Comparison of ENCODE assay signal across 34 cellular contexts in genomic region chr2:33671198-33671597, GRCh38.
DNase-seq lines count a peak whose midpoint lies in the region; ATAC-seq, FAIRE-seq and TF ChIP-seq lines count a peak whose summit lies in the region.
"Had no signal": no experiment of that assay in that cellular context is flagged by ENCODE, and none has a peak within 500 bp of the region (broad histone marks: within the 10 kb centered on the region; RNA-seq: fewer than 3 reads in every experiment).

No MANE protein-coding gene starts in this region.

- in situ Hi-C loops in HepG2 (cut with HindIII; ENCODE audit: extremely low pct_ligation_motif_present, low pct_unique_long_range_greater_than_20kb), result no loop called here

- H2AK5ac ChIP-seq in mesenchymal stem cell (ENCODE audit: low read length, severe bottlenecking), result no peak overlapping the region

- TF ChIP-seq RAD21 in liver (IDR thresholded peaks at IDR 0.05), result no peak
- no peak for TF ChIP-seq RAD21 in HepG2 (CRISPR knock-in tag; IDR thresholded peaks at IDR 0.05)

- CTCF ChIA-PET in HepG2 (lab: Yijun Ruan, JAX; ENCODE audit: low intra/inter-chr PET ratio, low total read pairs), result no interaction called here

- H3K36me3 ChIP-seq in liver (ENCODE audit: control insufficient read depth in 4 of 4, insufficient read depth in 3 of 4, low read depth in 1 of 4, low read length in 3 of 4) (no peaks in the 10 kb centered on the region), HepG2 (replicated peaks in 1 of 2; ENCODE audit: control insufficient read depth in 1 of 2, insufficient read depth in 2 of 2, low read length in 2 of 2) (no peaks in the 10 kb centered on the region), right lobe of liver (no peaks in the 10 kb centered on the region), mesenchymal stem cell (ENCODE audit: control insufficient read depth in 1 of 2, insufficient read depth in 2 of 2, low read depth in 1 of 2, low read length in 2 of 2) (no peaks in the 10 kb centered on the region)
- H3K36me3 ChIP-seq: BE2C; BLaER1; BLaER1 treated with 17β-estradiol and CSF1 and Interleukin-3, amounts not matched to agents 10 nM and 100 nM had no signal

- no peak for TF ChIP-seq EP300 in HepG2 (IDR thresholded peaks at IDR 0.05; ENCODE audit: low read depth in 2 of 2, low read length in 2 of 2)
- no peak for TF ChIP-seq EP300 in HepG2 (CRISPR knock-in tag; IDR thresholded peaks at IDR 0.05; ENCODE audit: borderline replicate concordance)

- no peak for DNase-seq in HepG2 (ENCODE audit: low spot score)
- peak; percentile 59 for DNase-seq in left lobe of liver (ENCODE audit: low spot score)
- peak in 1 of 3 donors; percentile 57 for DNase-seq in right lobe of liver
- DNase-seq in mesenchymal stem cell, result no peak
- DNase-seq in OCI-M1 (lab: John Stamatoyannopoulos, UW), result no peak
- DNase-seq in NCI-H1092 treated with DMSO at 0.1 percent for 48 hours (lab: John Stamatoyannopoulos, UW), result no peak
- DNase-seq: 8988T; ACHN; AML-193; C1 segment of cervical spinal cord; Calu3; CD4-positive, alpha-beta memory T cell; CD4-positive, alpha-beta T cell; CD4-positive, CD25-positive, alpha-beta regulatory T cell; CD8-positive, alpha-beta memory T cell; CD8-positive, alpha-beta T cell; COR-L47; DMS 273 treated with DMSO at 0.1 percent for 48 hours; DMS153; DMS79; DMS79 treated with DMSO at 0.1 percent for 48 hours; DND-41; EL had no signal

- no peak overlapping the region for H3K4me2 ChIP-seq in HepG2 (ENCODE audit: low read depth, low read length)
- peak overlapping the region; percentile 38 for H3K4me2 ChIP-seq in mesenchymal stem cell (ENCODE audit: low read length, poor library complexity, severe bottlenecking)
- H3K4me2 ChIP-seq: A549; BLaER1; BLaER1 treated with 17β-estradiol and CSF1 and Interleukin-3, amounts not matched to agents 10 nM and 100 nM had no signal

- no peak overlapping the region for H2BK5ac ChIP-seq in mesenchymal stem cell (ENCODE audit: low read depth, low read length, poor library complexity, severe bottlenecking)

- H3K4me3 ChIP-seq in liver (ENCODE audit: low read depth in 1 of 3, low read length in 3 of 3) (no peak overlapping the region), HepG2 (replicated peaks in 1 of 3; ENCODE audit: insufficient read depth in 1 of 3, low read depth in 2 of 3, low read length in 3 of 3) (no peak overlapping the region), right lobe of liver (no peak overlapping the region), mesenchymal stem cell (ENCODE audit: insufficient read depth in 1 of 2, low read depth in 1 of 2, low read length in 2 of 2) (no peak overlapping the region)
- H3K4me3 ChIP-seq: A549; BLaER1; BLaER1 treated with 17β-estradiol and CSF1 and Interleukin-3, amounts not matched to agents 10 nM and 100 nM had no signal

- H3K79me1 ChIP-seq in mesenchymal stem cell (replicated peaks; ENCODE audit: low read length, poor library complexity, severe bottlenecking), result no peaks in the 10 kb centered on the region

- H2AFZ ChIP-seq in HepG2 (ENCODE audit: low read length) (no peak overlapping the region), mesenchymal stem cell (ENCODE audit: low read depth, low read length) (no peak overlapping the region)

- no peak overlapping the region for H4K91ac ChIP-seq in mesenchymal stem cell (ENCODE audit: low read length)

- no peaks in the 10 kb centered on the region for H3K9me3 ChIP-seq in liver (ENCODE audit: control insufficient read depth in 4 of 4, low read length in 3 of 4)
- H3K9me3 ChIP-seq in HepG2 (ENCODE audit: low read length), result peaks cover 3% of the 10 kb centered on the region; the same call in 1 of the 2 replicates
- H3K9me3 ChIP-seq in right lobe of liver, result no peaks in the 10 kb centered on the region
- H3K9me3 ChIP-seq in mesenchymal stem cell (ENCODE audit: control insufficient read depth, low read length), result no peaks in the 10 kb centered on the region
- H3K9me3 ChIP-seq: A549, BE2C, Caco-2 had no signal

- no peaks in the 10 kb centered on the region for H4K20me1 ChIP-seq in HepG2 (ENCODE audit: insufficient read depth, low read length)
- H4K20me1 ChIP-seq: BLaER1; BLaER1 treated with 17β-estradiol and CSF1 and Interleukin-3, amounts not matched to agents 10 nM and 100 nM had no signal

- H3K18ac ChIP-seq in mesenchymal stem cell (ENCODE audit: low read depth in 1 of 2, low read length in 2 of 2), result no peak overlapping the region

- H2BK12ac ChIP-seq in mesenchymal stem cell (ENCODE audit: low read length in 2 of 2), result no peak overlapping the region

- TF ChIP-seq POLR2A in HepG2 (IDR thresholded peaks at IDR 0.05; ENCODE audit: insufficient read depth in 1 of 2, low read depth in 2 of 2, low read length in 2 of 2) (no peak), right lobe of liver (IDR thresholded peaks at IDR 0.05) (no peak)

- no peak overlapping the region for H3K23ac ChIP-seq in mesenchymal stem cell (ENCODE audit: low read length in 2 of 2)

- no peak overlapping the region for H2BK120ac ChIP-seq in mesenchymal stem cell (ENCODE audit: low read depth, low read length)

- no peaks in the 10 kb centered on the region for H3K79me2 ChIP-seq in HepG2 (ENCODE audit: insufficient read depth, low read length)

- WGBS in liver, result 65% methylated on average over 2 of the region's 2 CpGs
- 0% methylated on average over 2 of the region's 2 CpGs for WGBS in HepG2 (ENCODE audit: low lambda C conversion rate)
- WGBS in right lobe of liver (ENCODE audit: insufficient coverage, low coverage, low lambda C conversion rate, missing lambda C conversion rate), result 58% methylated on average over 2 of the region's 2 CpGs
- WGBS in mesenchymal stem cell, result 91% methylated on average over 1 of the region's 2 CpGs

- no peak overlapping the region for H3K14ac ChIP-seq in mesenchymal stem cell (ENCODE audit: low read length in 2 of 2)

- H3K4me1 ChIP-seq in liver (ENCODE audit: control insufficient read depth in 4 of 4, insufficient read depth in 4 of 4, low read length in 3 of 4) (peaks cover 0 to 18% (median 8%) of the 10 kb centered on the region in 4 donors), HepG2 (ENCODE audit: insufficient read depth, low read length) (no peaks in the 10 kb centered on the region), right lobe of liver (peaks cover 0 to 6% (median 0%) of the 10 kb centered on the region in 4 donors), mesenchymal stem cell (ENCODE audit: control insufficient read depth, insufficient read depth, low read depth, low read length) (no peaks in the 10 kb centered on the region)
- H3K4me1 ChIP-seq: A549; BLaER1; BLaER1 treated with 17β-estradiol and CSF1 and Interleukin-3, amounts not matched to agents 10 nM and 100 nM; Caco-2 had no signal

- H3K4ac ChIP-seq in mesenchymal stem cell (ENCODE audit: low read depth in 1 of 2, low read length in 2 of 2), result no peak overlapping the region

- H4K8ac ChIP-seq in mesenchymal stem cell (ENCODE audit: low read length), result no peak overlapping the region

- H3K27ac ChIP-seq in liver (ENCODE audit: low read depth in 1 of 2, low read length in 2 of 2) (no peak overlapping the region), HepG2 (ENCODE audit: extremely low read length, insufficient read depth, low read length) (no peak overlapping the region), right lobe of liver (no peak overlapping the region), mesenchymal stem cell (ENCODE audit: low read length, poor library complexity, severe bottlenecking) (no peak overlapping the region)
- H3K27ac ChIP-seq: 22Rv1; A549; BLaER1; BLaER1 treated with 17β-estradiol and CSF1 and Interleukin-3, amounts not matched to agents 10 nM and 100 nM; C4-2B had no signal

- H3K27me3 ChIP-seq in liver (ENCODE audit: control insufficient read depth in 4 of 4, insufficient read depth in 4 of 4, low read length in 3 of 4) (no peaks in the 10 kb centered on the region), HepG2 (ENCODE audit: control insufficient read depth in 1 of 2, insufficient read depth in 2 of 2, low read length in 2 of 2) (no peaks in the 10 kb centered on the region), right lobe of liver (no peaks in the 10 kb centered on the region), mesenchymal stem cell (ENCODE audit: control insufficient read depth in 1 of 2, insufficient read depth in 1 of 2, low read length in 2 of 2) (peaks cover 4 to 7% of the 10 kb centered on the region in 2 experiments)
- H3K27me3 ChIP-seq: BE2C; BLaER1; BLaER1 treated with 17β-estradiol and CSF1 and Interleukin-3, amounts not matched to agents 10 nM and 100 nM had no signal

- intact Hi-C loops in HepG2 (cut with micrococcal nuclease; ENCODE audit: unreplicated experiment) (no loop called here), right lobe of liver (cut with DNase I) (no loop called here)

- no peak for ATAC-seq in HepG2
- peak; percentile 89 for ATAC-seq in left lobe of liver
- ATAC-seq in right lobe of liver, result peak; percentile 82 to 86 (median 84)
- no peak for ATAC-seq in HG03095 (IDR thresholded peaks at IDR 0.05; ENCODE audit: unreplicated experiment)
- ATAC-seq: CD8-positive, alpha-beta T cell had no signal

- POLR2A ChIA-PET in HepG2 (lab: Yijun Ruan, JAX), result no interaction called here

- no peak for FAIRE-seq in HepG2 (lab: Jason Lieb, UNC)
- FAIRE-seq: A204.1, A549, D721Med had no signal

- no peak overlapping the region for H3K9ac ChIP-seq in liver (ENCODE audit: low read depth in 1 of 2, low read length in 2 of 2)
- no peak overlapping the region for H3K9ac ChIP-seq in HepG2 (ENCODE audit: insufficient read depth, low read depth, low read length)
- H3K9ac ChIP-seq in mesenchymal stem cell (ENCODE audit: low read length), result no peak overlapping the region
- H3K9ac ChIP-seq: BLaER1; BLaER1 treated with 17β-estradiol and CSF1 and Interleukin-3, amounts not matched to agents 10 nM and 100 nM had no signal

- no peak overlapping the region for H2BK15ac ChIP-seq in mesenchymal stem cell (ENCODE audit: low read depth, poor library complexity, severe bottlenecking)

- BruUV-seq in HepG2 (replicated peaks; lab: Mats Ljungman, UMichigan), result no TSS peak

- TF ChIP-seq CTCF in liver (IDR thresholded peaks at IDR 0.05; ENCODE audit: low read depth, low read length, missing input control), result no peak
- no peak for TF ChIP-seq CTCF in HepG2 (CRISPR knock-in tag; IDR thresholded peaks at IDR 0.05)
- no peak for TF ChIP-seq CTCF in right lobe of liver (IDR thresholded peaks at IDR 0.05)

TF ChIP-seq in liver, 16 proteins besides CTCF, POLR2A, EP300 and RAD21 (continues in another document):
- TF ChIP-seq JUND (IDR thresholded peaks at IDR 0.05) (peak in 1 of 2 donors; percentile 34), NR2F2 (IDR thresholded peaks at IDR 0.05) (no peak), MAX (IDR thresholded peaks at IDR 0.05) (peak; percentile 43), FOXA1 (IDR thresholded peaks at IDR 0.05) (no peak)

TF ChIP-seq in HepG2, 621 proteins besides CTCF, POLR2A, EP300 and RAD21 (continues in another document):
- no peak for TF ChIP-seq ZNF282 (IDR thresholded peaks at IDR 0.05; ENCODE audit: partially characterized antibody)
- TF ChIP-seq IRF2 (CRISPR knock-in tag; IDR thresholded peaks at IDR 0.05), result no peak
- no peak for TF ChIP-seq SOX13 (IDR thresholded peaks at IDR 0.05)
- TF ChIP-seq SOX13 (CRISPR knock-in tag; conservative IDR thresholded peaks at IDR 0.05 in 1 of 2, IDR thresholded peaks at IDR 0.05 in 1 of 2), result no peak
- TF ChIP-seq SP1 (IDR thresholded peaks at IDR 0.05), result no peak
- no peak for TF ChIP-seq SP1 (CRISPR knock-in tag; IDR thresholded peaks at IDR 0.05)

Comparison
In these comparisons a context has a peak if more than half of its experiments do, and no peak if none do; other contexts are left out.
1. ATAC-seq: peak in left lobe of liver (single experiment) and right lobe of liver (4 of 4); none in HepG2 (single experiment) and HG03095 (single experiment).